In the genomic region with DNA sequence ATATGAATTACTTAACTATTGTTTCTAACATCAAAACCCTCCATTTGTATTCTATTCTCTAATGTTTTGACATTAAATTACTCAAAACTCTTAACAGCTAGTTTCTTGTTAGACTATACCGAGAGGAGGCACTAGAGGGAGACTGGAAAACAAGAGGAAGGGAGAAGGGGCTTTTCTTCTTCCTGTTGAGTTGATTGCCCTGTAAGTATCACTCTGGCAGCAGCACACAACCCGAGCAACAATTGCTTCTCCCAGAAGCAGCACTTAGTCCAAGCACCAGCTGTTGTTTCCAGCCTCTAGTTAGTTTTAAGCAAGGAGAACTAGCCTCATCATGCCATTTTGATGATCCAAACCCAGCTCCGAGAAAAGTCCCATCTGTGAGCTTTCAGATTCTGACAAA, we compare ENCODE assay signal across 11 cellular contexts.
DNase-seq lines count a peak whose midpoint lies in the region; ATAC-seq and TF ChIP-seq lines count a peak whose summit lies in the region.
"Had no signal": no experiment of that assay in that cellular context is flagged by ENCODE, and none has a peak within 500 bp of the region (broad histone marks: within the 10 kb centered on the region; RNA-seq: fewer than 3 reads in every experiment).

No MANE protein-coding gene starts in this region.

- TF ChIP-seq CTCF in heart left ventricle (IDR thresholded peaks at IDR 0.05) (peak in 8 of 12 donors; percentile 9 to 45 (median 23)), retinal pigment epithelial cell (conservative IDR thresholded peaks at IDR 0.05; ENCODE audit: low read depth, low read length) (peak; percentile 60)

- no peaks in the 10 kb centered on the region for H3K9me3 ChIP-seq in NT2/D1 (ENCODE audit: insufficient read depth, low read length)
- H3K9me3 ChIP-seq in heart left ventricle: peaks cover 0 to 9% (median 0%) of the 10 kb centered on the region in 12 donors

- H3K9ac ChIP-seq in NT2/D1 (ENCODE audit: insufficient read length, low read depth): no peak overlapping the region

- CTCF ChIA-PET in activated CD4-positive, alpha-beta memory T cell treated with anti-CD3 and anti-CD28 coated beads, Interleukin-2, amount 10 ng/mL, durations not matched to agents 7 days and 5 days (lab: Charles Lee): no interaction called here

- peak in 2 of 4 donors; percentile 47 to 66 for ATAC-seq in heart left ventricle
- no peak for ATAC-seq in GM21367 (IDR thresholded peaks at IDR 0.05; ENCODE audit: unreplicated experiment)
- ATAC-seq: effector memory CD8-positive, alpha-beta T cell; left lung had no signal

- H3K27ac Mint-ChIP-seq in activated CD4-positive, alpha-beta memory T cell treated with anti-CD3 and anti-CD28 coated beads, Interleukin-2, amount 10 ng/mL, durations not matched to agents 7 days and 5 days: no peak overlapping the region
- H3K27ac Mint-ChIP-seq: effector memory CD8-positive, alpha-beta T cell had no signal

- H3K36me3 ChIP-seq in NT2/D1 (ENCODE audit: insufficient read depth, insufficient read length, low read length): no peaks in the 10 kb centered on the region
- no peaks in the 10 kb centered on the region for H3K36me3 ChIP-seq in heart left ventricle
- H3K36me3 ChIP-seq: left lung had no signal

- no peak overlapping the region for H3K4me3 Mint-ChIP-seq in activated CD4-positive, alpha-beta memory T cell treated with anti-CD3 and anti-CD28 coated beads, Interleukin-2, amount 10 ng/mL, durations not matched to agents 7 days and 5 days
- H3K4me3 Mint-ChIP-seq: effector memory CD8-positive, alpha-beta T cell had no signal

- WGBS in heart left ventricle, 4 donors: 43 to 51% (median 49%) methylated on average over 3 of the region's 3 CpGs

- peaks cover 2% of the 10 kb centered on the region for H3K4me1 Mint-ChIP-seq in activated CD4-positive, alpha-beta memory T cell treated with anti-CD3 and anti-CD28 coated beads, Interleukin-2, amount 10 ng/mL, durations not matched to agents 7 days and 5 days

- H3K27me3 Mint-ChIP-seq in activated CD4-positive, alpha-beta memory T cell treated with anti-CD3 and anti-CD28 coated beads, Interleukin-2, amount 10 ng/mL, durations not matched to agents 7 days and 5 days: no peaks in the 10 kb centered on the region
- H3K27me3 Mint-ChIP-seq: effector memory CD8-positive, alpha-beta T cell had no signal

- H3K27me3 ChIP-seq in NT2/D1 (ENCODE audit: insufficient read depth, insufficient read length): no peaks in the 10 kb centered on the region
- H3K27me3 ChIP-seq in heart left ventricle: no peaks in the 10 kb centered on the region
- H3K27me3 ChIP-seq: left lung had no signal

- TF ChIP-seq POLR2A in heart left ventricle (IDR thresholded peaks at IDR 0.05): no peak

- intact Hi-C loops in heart left ventricle (cut with DNase I): no loop called here

- POLR2A ChIA-PET in activated CD4-positive, alpha-beta memory T cell treated with anti-CD3 and anti-CD28 coated beads, Interleukin-2, amount 10 ng/mL, durations not matched to agents 7 days and 5 days (lab: Charles Lee): no interaction called here

- H3K27ac ChIP-seq in heart left ventricle: peak overlapping the region in 4 of 12 donors; percentile 4 to 27 (median 18)
- H3K27ac ChIP-seq: left lung had no signal

- no peak overlapping the region for H3K4me3 ChIP-seq in NT2/D1 (ENCODE audit: insufficient read length, low read depth)
- peak overlapping the region in 2 of 12 donors; percentile 17 to 22 for H3K4me3 ChIP-seq in heart left ventricle
- no peak overlapping the region for H3K4me3 ChIP-seq in retinal pigment epithelial cell (ENCODE audit: low read length)
- H3K4me3 ChIP-seq: left lung had no signal

- H3K36me3 Mint-ChIP-seq in activated CD4-positive, alpha-beta memory T cell treated with anti-CD3 and anti-CD28 coated beads, Interleukin-2, amount 10 ng/mL, durations not matched to agents 7 days and 5 days (ENCODE audit: low read depth): no peaks in the 10 kb centered on the region

- H3K4me1 ChIP-seq in NT2/D1 (ENCODE audit: insufficient read depth, insufficient read length): no peaks in the 10 kb centered on the region
- H3K4me1 ChIP-seq in heart left ventricle: peaks cover 0 to 22% (median 5%) of the 10 kb centered on the region in 12 donors

- DNase-seq in SHP77 treated with DMSO at 0.1 percent for 48 hours (lab: John Stamatoyannopoulos, UW) (peak; percentile 28), SHP77 (lab: John Stamatoyannopoulos, UW) (no peak), NT2/D1 (ENCODE audit: low read depth, low spot score) (peak; percentile 8), heart left ventricle (peak in 3 of 5 donors; percentile 16 to 33 (median 28)), retinal pigment epithelial cell (ENCODE audit: low read depth) (no peak)
- no peak for DNase-seq in stimulated activated CD4-positive, alpha-beta T cell treated with anti-CD3 and anti-CD28 coated beads, Interleukin-1b, Interleukin-23, amount 100 ng/mL, for 48 hours
- DNase-seq in activated CD4-positive, alpha-beta memory T cell treated with anti-CD3 and anti-CD28 coated beads, Interleukin-2, amount 10 ng/mL, durations not matched to agents 7 days and 5 days: no peak
- DNase-seq: activated gamma-delta T cell treated with Interleukin-2 at 50 U/mL for 16 hours; effector memory CD8-positive, alpha-beta T cell; left lung had no signal

- H3K9me3 Mint-ChIP-seq in activated CD4-positive, alpha-beta memory T cell treated with anti-CD3 and anti-CD28 coated beads, Interleukin-2, amount 10 ng/mL, durations not matched to agents 7 days and 5 days: peaks cover 3% of the 10 kb centered on the region

Comparison
In these comparisons a context has a peak if more than half of its experiments do, and no peak if none do; other contexts are left out.
1. DNase-seq: peak in SHP77 treated with DMSO at 0.1 percent for 48 hours (single experiment), NT2/D1 (single experiment) and heart left ventricle (3 of 5); none in SHP77 (0 of 2), retinal pigment epithelial cell (single experiment), stimulated activated CD4-positive, alpha-beta T cell treated with anti-CD3 and anti-CD28 coated beads, Interleukin-1b, Interleukin-23, amount 100 ng/mL, for 48 hours (single experiment) and activated CD4-positive, alpha-beta memory T cell treated with anti-CD3 and anti-CD28 coated beads, Interleukin-2, amount 10 ng/mL, durations not matched to agents 7 days and 5 days (single experiment).